ENCODE assay signal across 1 cellular context in the genomic region with DNA sequence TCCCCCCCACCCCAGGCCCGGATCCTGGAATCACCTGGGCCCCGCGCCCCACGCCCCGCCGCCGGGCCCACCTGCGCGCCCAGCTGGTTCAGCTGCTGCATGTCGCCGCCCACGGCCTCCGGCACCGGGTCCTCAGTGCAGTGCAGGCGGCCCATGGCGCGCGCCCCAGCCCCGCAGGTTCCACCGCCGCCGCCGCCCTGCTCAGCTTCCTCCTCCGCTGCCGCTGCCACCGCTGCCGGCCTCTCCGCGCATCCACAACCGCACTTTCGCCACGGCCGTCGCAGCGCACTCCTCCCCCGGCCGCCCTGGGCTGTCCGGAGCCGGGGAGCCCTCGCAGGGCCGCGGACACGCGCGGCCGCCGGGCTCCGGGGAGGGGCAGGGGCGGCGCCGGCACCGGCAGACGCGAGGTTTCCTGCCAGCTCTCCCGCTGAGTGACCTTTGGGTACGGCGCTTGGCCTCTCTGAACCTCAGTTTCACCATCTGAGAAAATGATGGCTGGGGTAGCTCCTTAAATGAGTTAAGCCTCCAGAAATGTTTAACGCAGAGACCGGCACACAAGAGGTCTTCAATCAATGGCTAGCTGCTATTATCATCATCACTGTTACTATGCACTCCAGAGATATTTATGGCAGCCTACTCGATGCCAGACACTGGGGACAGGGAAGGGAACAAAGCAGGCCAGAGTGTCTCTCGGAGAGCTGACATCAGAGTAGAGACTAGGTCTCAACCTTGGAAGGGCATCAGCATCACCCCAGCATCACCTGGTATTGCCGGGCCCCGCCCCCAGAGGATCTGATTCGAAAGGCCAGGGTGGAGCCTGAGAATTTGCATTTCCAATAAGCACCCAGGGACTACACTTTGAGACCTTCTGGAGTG.
A peak's percentile ranks its signal among the peaks of the same experiment; 100 is the strongest.
TF ChIP-seq lines count a peak whose summit lies in the region.

A gene (minus strand): TSS at position 231 of the 876 bp plus-strand sequence. CDS start 76 bp downstream, at position 155.

TF ChIP-seq in K562, 482 proteins besides CTCF, POLR2A, EP300 and RAD21 (continued from another document):
- TF ChIP-seq, protein P1, sequence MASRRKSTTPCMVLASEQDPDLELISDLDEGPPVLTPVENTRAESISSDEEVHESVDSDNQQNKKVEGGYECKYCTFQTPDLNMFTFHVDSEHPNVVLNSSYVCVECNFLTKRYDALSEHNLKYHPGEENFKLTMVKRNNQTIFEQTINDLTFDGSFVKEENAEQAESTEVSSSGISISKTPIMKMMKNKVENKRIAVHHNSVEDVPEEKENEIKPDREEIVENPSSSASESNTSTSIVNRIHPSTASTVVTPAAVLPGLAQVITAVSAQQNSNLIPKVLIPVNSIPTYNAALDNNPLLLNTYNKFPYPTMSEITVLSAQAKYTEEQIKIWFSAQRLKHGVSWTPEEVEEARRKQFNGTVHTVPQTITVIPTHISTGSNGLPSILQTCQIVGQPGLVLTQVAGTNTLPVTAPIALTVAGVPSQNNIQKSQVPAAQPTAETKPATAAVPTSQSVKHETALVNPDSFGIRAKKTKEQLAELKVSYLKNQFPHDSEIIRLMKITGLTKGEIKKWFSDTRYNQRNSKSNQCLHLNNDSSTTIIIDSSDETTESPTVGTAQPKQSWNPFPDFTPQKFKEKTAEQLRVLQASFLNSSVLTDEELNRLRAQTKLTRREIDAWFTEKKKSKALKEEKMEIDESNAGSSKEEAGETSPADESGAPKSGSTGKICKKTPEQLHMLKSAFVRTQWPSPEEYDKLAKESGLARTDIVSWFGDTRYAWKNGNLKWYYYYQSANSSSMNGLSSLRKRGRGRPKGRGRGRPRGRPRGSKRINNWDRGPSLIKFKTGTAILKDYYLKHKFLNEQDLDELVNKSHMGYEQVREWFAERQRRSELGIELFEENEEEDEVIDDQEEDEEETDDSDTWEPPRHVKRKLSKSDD (conservative IDR thresholded peaks at IDR 0.05; ENCODE audit: low read length), result no peak
- no peak for TF ChIP-seq HDAC3 (IDR thresholded peaks at IDR 0.05; ENCODE audit: borderline replicate concordance, partially characterized antibody)
- no peak for TF ChIP-seq ZNF583 (CRISPR knock-in tag; IDR thresholded peaks at IDR 0.05)
- no peak for TF ChIP-seq ERF (CRISPR knock-in tag; IDR thresholded peaks at IDR 0.05)
- no peak for TF ChIP-seq FOXA3 (CRISPR knock-in tag; conservative IDR thresholded peaks at IDR 0.05 in 1 of 2, IDR thresholded peaks at IDR 0.05 in 1 of 2)
- TF ChIP-seq SAFB (IDR thresholded peaks at IDR 0.05; ENCODE audit: borderline replicate concordance, low read depth, low read length), result peak; percentile 97
- no peak for TF ChIP-seq SLC30A9 (CRISPR knock-in tag; IDR thresholded peaks at IDR 0.05)
- TF ChIP-seq SRF (CRISPR knock-in tag; IDR thresholded peaks at IDR 0.05), result no peak
- TF ChIP-seq, protein P2, sequence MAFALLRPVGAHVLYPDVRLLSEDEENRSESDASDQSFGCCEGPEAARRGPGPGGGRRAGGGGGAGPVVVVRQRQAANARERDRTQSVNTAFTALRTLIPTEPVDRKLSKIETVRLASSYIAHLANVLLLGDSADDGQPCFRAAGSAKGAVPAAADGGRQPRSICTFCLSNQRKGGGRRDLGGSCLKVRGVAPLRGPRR (CRISPR knock-in tag; IDR thresholded peaks at IDR 0.05), result no peak
- TF ChIP-seq, protein P3, sequence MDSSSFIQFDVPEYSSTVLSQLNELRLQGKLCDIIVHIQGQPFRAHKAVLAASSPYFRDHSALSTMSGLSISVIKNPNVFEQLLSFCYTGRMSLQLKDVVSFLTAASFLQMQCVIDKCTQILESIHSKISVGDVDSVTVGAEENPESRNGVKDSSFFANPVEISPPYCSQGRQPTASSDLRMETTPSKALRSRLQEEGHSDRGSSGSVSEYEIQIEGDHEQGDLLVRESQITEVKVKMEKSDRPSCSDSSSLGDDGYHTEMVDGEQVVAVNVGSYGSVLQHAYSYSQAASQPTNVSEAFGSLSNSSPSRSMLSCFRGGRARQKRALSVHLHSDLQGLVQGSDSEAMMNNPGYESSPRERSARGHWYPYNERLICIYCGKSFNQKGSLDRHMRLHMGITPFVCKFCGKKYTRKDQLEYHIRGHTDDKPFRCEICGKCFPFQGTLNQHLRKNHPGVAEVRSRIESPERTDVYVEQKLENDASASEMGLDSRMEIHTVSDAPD (CRISPR knock-in tag; IDR thresholded peaks at IDR 0.05), result no peak
- TF ChIP-seq ZNF121 (CRISPR knock-in tag; conservative IDR thresholded peaks at IDR 0.05), result no peak
- TF ChIP-seq ZC3H8 (IDR thresholded peaks at IDR 0.05), result no peak
- no peak for TF ChIP-seq NUFIP1 (IDR thresholded peaks at IDR 0.05; ENCODE audit: partially characterized antibody)
- peak in 2 of 3 experiments; percentile 57 to 64 for TF ChIP-seq YY1 (IDR thresholded peaks at IDR 0.05; ENCODE audit: borderline replicate concordance in 1 of 3, control insufficient read depth in 1 of 3, extremely low read depth in 1 of 3, insufficient read depth in 3 of 3, insufficient read length in 1 of 3, insufficient replicate concordance in 2 of 3, low read depth in 1 of 3, low read length in 2 of 3)
- no peak for TF ChIP-seq TSC22D4 (tag; IDR thresholded peaks at IDR 0.05)
- peak in 1 of 2 experiments; percentile 52; a peak in 1 of 4 replicates for TF ChIP-seq SIN3A (IDR thresholded peaks at IDR 0.05; ENCODE audit: borderline replicate concordance in 2 of 2, control insufficient read depth in 1 of 2, low read depth in 2 of 2, low read length in 2 of 2)
- TF ChIP-seq ILK (tag; IDR thresholded peaks at IDR 0.05; ENCODE audit: borderline replicate concordance, low read depth), result no peak
- TF ChIP-seq SRSF9 (IDR thresholded peaks at IDR 0.05; ENCODE audit: borderline replicate concordance, low read depth, low read length), result no peak
- 0 out of 3 replicates have a peak, but pooled peaks of 1 of the 2 experiments have one; percentile 2 for TF ChIP-seq CBX3 (IDR thresholded peaks at IDR 0.05; ENCODE audit: borderline replicate concordance in 1 of 2, low read length in 2 of 2)
- TF ChIP-seq PCBP1 (IDR thresholded peaks at IDR 0.05; ENCODE audit: low read depth, low read length, poor library complexity, severe bottlenecking), result no peak
- TF ChIP-seq, protein P4, sequence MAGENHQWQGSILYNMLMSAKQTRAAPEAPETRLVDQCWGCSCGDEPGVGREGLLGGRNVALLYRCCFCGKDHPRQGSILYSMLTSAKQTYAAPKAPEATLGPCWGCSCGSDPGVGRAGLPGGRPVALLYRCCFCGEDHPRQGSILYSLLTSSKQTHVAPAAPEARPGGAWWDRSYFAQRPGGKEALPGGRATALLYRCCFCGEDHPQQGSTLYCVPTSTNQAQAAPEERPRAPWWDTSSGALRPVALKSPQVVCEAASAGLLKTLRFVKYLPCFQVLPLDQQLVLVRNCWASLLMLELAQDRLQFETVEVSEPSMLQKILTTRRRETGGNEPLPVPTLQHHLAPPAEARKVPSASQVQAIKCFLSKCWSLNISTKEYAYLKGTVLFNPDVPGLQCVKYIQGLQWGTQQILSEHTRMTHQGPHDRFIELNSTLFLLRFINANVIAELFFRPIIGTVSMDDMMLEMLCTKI (IDR thresholded peaks at IDR 0.05; ENCODE audit: partially characterized antibody), result no peak
- no peak for TF ChIP-seq ZNF707 (CRISPR knock-in tag; conservative IDR thresholded peaks at IDR 0.05)
- TF ChIP-seq, protein P5, sequence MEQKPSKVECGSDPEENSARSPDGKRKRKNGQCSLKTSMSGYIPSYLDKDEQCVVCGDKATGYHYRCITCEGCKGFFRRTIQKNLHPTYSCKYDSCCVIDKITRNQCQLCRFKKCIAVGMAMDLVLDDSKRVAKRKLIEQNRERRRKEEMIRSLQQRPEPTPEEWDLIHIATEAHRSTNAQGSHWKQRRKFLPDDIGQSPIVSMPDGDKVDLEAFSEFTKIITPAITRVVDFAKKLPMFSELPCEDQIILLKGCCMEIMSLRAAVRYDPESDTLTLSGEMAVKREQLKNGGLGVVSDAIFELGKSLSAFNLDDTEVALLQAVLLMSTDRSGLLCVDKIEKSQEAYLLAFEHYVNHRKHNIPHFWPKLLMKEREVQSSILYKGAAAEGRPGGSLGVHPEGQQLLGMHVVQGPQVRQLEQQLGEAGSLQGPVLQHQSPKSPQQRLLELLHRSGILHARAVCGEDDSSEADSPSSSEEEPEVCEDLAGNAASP (IDR thresholded peaks at IDR 0.05), result no peak
- TF ChIP-seq DACH1 (IDR thresholded peaks at IDR 0.05; ENCODE audit: partially characterized antibody), result no peak
- TF ChIP-seq NCOA4 (IDR thresholded peaks at IDR 0.05; ENCODE audit: partially characterized antibody), result no peak
- no peak for TF ChIP-seq ZFP30 (CRISPR knock-in tag; IDR thresholded peaks at IDR 0.05; ENCODE audit: borderline replicate concordance)
